9 cellular contexts compared by ENCODE assay signal in genomic region chr1:31848381-31848897, GRCh38. TPM values are rescaled to one million over a fixed set of nuclear protein-coding genes. Genes with fewer than 3 reads are reported as not detected.
A peak's percentile ranks its signal among the peaks of the same experiment; 100 is the strongest.
DNase-seq lines count a peak whose midpoint lies in the region; ATAC-seq and TF ChIP-seq lines count a peak whose summit lies in the region.
"Had no signal": no experiment of that assay in that cellular context is flagged by ENCODE, and none has a peak within 500 bp of the region (broad histone marks: within the 10 kb centered on the region; RNA-seq: fewer than 3 reads in every experiment).

No MANE protein-coding gene starts in this region.

- H3K27ac Mint-ChIP-seq in effector memory CD8-positive, alpha-beta T cell: peak overlapping the region; percentile 84 to 92
- H3K27ac Mint-ChIP-seq in mesothelial cell of epicardium: no peak overlapping the region

- no peaks in the 10 kb centered on the region for H3K9me3 Mint-ChIP-seq in effector memory CD8-positive, alpha-beta T cell
- no peaks in the 10 kb centered on the region for H3K9me3 Mint-ChIP-seq in mesothelial cell of epicardium

- H3K4me3 ChIP-seq in Jurkat, Clone E6-1 (ENCODE audit: low read length): peak overlapping the region; percentile 31

- in situ Hi-C loops in KBM-7 (cut with MboI; ENCODE audit: low pct_unique_long_range_greater_than_20kb, low sequenced_read_pairs): no loop called here

- ATAC-seq in effector memory CD8-positive, alpha-beta T cell (replicated peaks): peak; percentile 88

- H3K36me3 Mint-ChIP-seq in effector memory CD8-positive, alpha-beta T cell (ENCODE audit: insufficient read depth): no peaks in the 10 kb centered on the region
- H3K36me3 Mint-ChIP-seq in mesothelial cell of epicardium: no peaks in the 10 kb centered on the region

- H3K4me1 Mint-ChIP-seq in effector memory CD8-positive, alpha-beta T cell (ENCODE audit: low read depth in 2 of 2): peaks cover 33 to 48% of the 10 kb centered on the region in 2 donors
- no peaks in the 10 kb centered on the region for H3K4me1 Mint-ChIP-seq in mesothelial cell of epicardium

- H3K4me3 Mint-ChIP-seq in effector memory CD8-positive, alpha-beta T cell: peak overlapping the region; percentile 64 to 78
- no peak overlapping the region for H3K4me3 Mint-ChIP-seq in mesothelial cell of epicardium

- peak; percentile 97 for DNase-seq in Jurkat, Clone E6-1 (ENCODE audit: low read depth, low spot score)
- DNase-seq in activated CD8-positive, alpha-beta memory T cell treated with anti-CD3 and anti-CD28 coated beads for 4 hours (ENCODE audit: low read depth in 2 of 2): peak; percentile 11 to 21
- peak; percentile 18 to 21 (median 21) for DNase-seq in effector memory CD8-positive, alpha-beta T cell
- peak; percentile 42 for DNase-seq in stimulated activated CD8-positive, alpha-beta memory T cell treated with anti-CD3 and anti-CD28 coated beads, Interleukin-4, amount 100 ng/mL, for 48 hours
- no peak for DNase-seq in SIG-M5 (lab: John Stamatoyannopoulos, UW)
- no peak for DNase-seq in NCI-H510A treated with DMSO at 0.1 percent for 48 hours (lab: John Stamatoyannopoulos, UW)
- no peak for DNase-seq in KBM-7
- no peak for DNase-seq in mesothelial cell of epicardium (ENCODE audit: low spot score in 2 of 2, unreplicated experiment in 2 of 2)

- no peaks in the 10 kb centered on the region for H3K27me3 Mint-ChIP-seq in effector memory CD8-positive, alpha-beta T cell
- no peaks in the 10 kb centered on the region for H3K27me3 Mint-ChIP-seq in mesothelial cell of epicardium (ENCODE audit: low read depth)

- TF ChIP-seq CTCF in mesothelial cell of epicardium (IDR thresholded peaks at IDR 0.05; ENCODE audit: unreplicated experiment): no peak

RNA-seq across cellular contexts. Expression of gene SPOCD1, which starts 32.6 kb away (rescaled TPM):
- not detected for polyA plus RNA-seq in Jurkat, Clone E6-1 (2012; ENCODE audit: insufficient read depth, insufficient read length)
- total RNA-seq in mesothelial cell of epicardium: 0.75 to 1.3 TPM (median 1.0 TPM) in 3 replicates
- total RNA-seq: T-helper 2 cell treated with Interferon-gamma antibody and Interleukin-4, amounts not matched to agents 100 ng/mL and 5 ng/mL, for 36 hours had no signal

Comparison
In these comparisons a context has a peak if more than half of its experiments do, and no peak if none do; other contexts are left out.
1. DNase-seq: peak in Jurkat, Clone E6-1 (single experiment), activated CD8-positive, alpha-beta memory T cell treated with anti-CD3 and anti-CD28 coated beads for 4 hours (2 of 2), effector memory CD8-positive, alpha-beta T cell (3 of 3) and stimulated activated CD8-positive, alpha-beta memory T cell treated with anti-CD3 and anti-CD28 coated beads, Interleukin-4, amount 100 ng/mL, for 48 hours (single experiment); none in SIG-M5 (single experiment), NCI-H510A treated with DMSO at 0.1 percent for 48 hours (single experiment), KBM-7 (single experiment) and mesothelial cell of epicardium (0 of 2).